ENCODE assay signal across 8 cellular contexts in the genomic region with DNA sequence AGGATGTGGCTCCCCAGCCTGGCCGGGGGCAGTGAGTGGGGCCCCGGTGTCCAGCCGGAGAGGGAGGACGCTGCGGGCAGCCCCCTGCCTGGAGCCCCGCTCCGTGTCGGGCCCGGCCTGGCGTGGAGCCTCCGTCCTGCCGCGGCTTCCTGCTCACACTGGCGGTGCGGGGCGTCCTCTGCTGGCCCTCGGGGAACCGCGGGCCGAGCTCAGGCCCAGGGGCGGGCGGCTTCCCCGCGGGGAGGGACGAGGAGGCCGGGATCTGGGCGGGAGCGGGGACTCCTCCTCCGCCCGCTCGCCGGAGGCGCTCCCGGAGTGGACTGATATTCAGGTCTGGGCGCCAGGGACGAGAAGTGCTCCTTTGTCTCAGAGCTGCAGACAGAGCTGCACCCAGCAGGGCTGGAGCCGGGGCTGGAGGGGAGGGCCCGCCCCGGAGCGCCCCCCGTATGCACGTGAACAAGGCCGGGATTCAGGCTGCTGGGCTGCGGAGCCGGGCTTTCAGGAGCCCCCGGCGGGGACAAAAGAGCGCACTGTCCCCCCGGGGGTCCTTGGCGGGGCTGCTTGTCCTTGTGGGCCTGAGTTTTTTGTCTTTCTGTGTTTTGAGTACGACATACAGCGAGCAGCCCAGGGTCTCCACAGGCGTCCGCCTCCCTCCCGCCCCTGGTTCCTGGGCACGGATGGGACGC. TPM values are rescaled to one million over a fixed set of nuclear protein-coding genes. Genes with fewer than 3 reads are reported as not detected.
DNase-seq lines count a peak whose midpoint lies in the region; ATAC-seq and TF ChIP-seq lines count a peak whose summit lies in the region.

No MANE protein-coding gene starts in this region.

- POLR2A ChIA-PET in activated B cell treated with CpG ODN at 0.5 μM for 24 hours (lab: Charles Lee): interaction anchor here (0.6 to 1.5 kb wide), 5 partner anchors 35 to 195 kb away, joined by 3 to 4 read pairs (median 3); partner anchors contain the start of gene SFSWAP

- H3K27me3 ChIP-seq in esophagus (ENCODE audit: control insufficient read depth in 1 of 2, insufficient read depth in 2 of 2, low read length in 2 of 2): peaks cover 0 to 3% of the 10 kb centered on the region in 2 donors
- no peaks in the 10 kb centered on the region for H3K27me3 ChIP-seq in testis

- TF ChIP-seq POLR2A in testis (IDR thresholded peaks at IDR 0.05): no peak

- H3K27ac ChIP-seq in esophagus (ENCODE audit: low read depth in 2 of 2, low read length in 1 of 2): peak overlapping the region; percentile 8 to 58
- H3K27ac ChIP-seq in testis: peak overlapping the region; percentile 69 to 77

- no peaks in the 10 kb centered on the region for H3K9me3 Mint-ChIP-seq in activated B cell treated with CpG ODN at 0.5 μM for 24 hours

- peak; percentile 43 for ATAC-seq in activated B cell treated with CpG ODN at 0.5 μM for 24 hours (ENCODE audit: low read depth)
- ATAC-seq in GM18858 (IDR thresholded peaks at IDR 0.05; ENCODE audit: unreplicated experiment): no peak

- CTCF ChIA-PET in activated B cell treated with CpG ODN at 0.5 μM for 24 hours (lab: Charles Lee): interaction anchor here (0.7 to 4.3 kb wide), 9 partner anchors 56 to 914 kb away, joined by 3 to 33 read pairs (median 4); no protein-coding TSS in a partner anchor

- H3K27ac Mint-ChIP-seq in activated B cell treated with CpG ODN at 0.5 μM for 24 hours: no peak overlapping the region

- H3K36me3 Mint-ChIP-seq in activated B cell treated with CpG ODN at 0.5 μM for 24 hours (ENCODE audit: low read depth): no peaks in the 10 kb centered on the region

- peaks cover 31% of the 10 kb centered on the region for H3K4me1 Mint-ChIP-seq in activated B cell treated with CpG ODN at 0.5 μM for 24 hours

- peaks cover 9% of the 10 kb centered on the region for H3K27me3 Mint-ChIP-seq in activated B cell treated with CpG ODN at 0.5 μM for 24 hours

- H3K4me3 Mint-ChIP-seq in activated B cell treated with CpG ODN at 0.5 μM for 24 hours: peak overlapping the region; percentile 65

- H3K4me1 ChIP-seq in esophagus (ENCODE audit: control insufficient read depth in 2 of 2, insufficient read depth in 2 of 2, low read length in 1 of 2) (peaks cover 6 to 20% of the 10 kb centered on the region in 2 donors), testis (peaks cover 22% of the 10 kb centered on the region)

- TF ChIP-seq CTCF in GM12875 (IDR thresholded peaks at IDR 0.05; ENCODE audit: borderline replicate concordance, insufficient read depth, low read depth, low read length) (peak; percentile 64), activated B cell treated with CpG ODN at 0.5 μM for 24 hours (IDR thresholded peaks at IDR 0.05) (no peak), testis (IDR thresholded peaks at IDR 0.05) (peak; percentile 36 to 69 (median 49))

- intact Hi-C loops in activated B cell treated with CpG ODN at 0.5 μM for 24 hours (cut with micrococcal nuclease): loop anchor here (1.0 to 2.0 kb wide), 2 partner anchors 119 to 726 kb away; partner anchors contain the start of gene SFSWAP
- intact Hi-C loops in testis (cut with DNase I; ENCODE audit: low total_unique reads): no loop called here

- WGBS in esophagus, 2 donors: 1% methylated on average over 51 to 57 of the region's 57 CpGs
- WGBS in testis, 2 donors: 2 to 10% methylated on average over 2 to 30 of the region's 57 CpGs

- H3K4me3 ChIP-seq in GM12875 (ENCODE audit: low read depth, low read length): peak overlapping the region; percentile 8
- peak overlapping the region; percentile 35 to 53 for H3K4me3 ChIP-seq in esophagus (ENCODE audit: low read depth in 1 of 2, low read length in 2 of 2)
- H3K4me3 ChIP-seq in testis: peak overlapping the region; percentile 15 to 51

- DNase-seq in Ammon's horn (ENCODE audit: low spot score) (peak; percentile 79), NCI-H1048 (lab: John Stamatoyannopoulos, UW) (peak; percentile 47), activated B cell treated with CpG ODN at 0.5 μM for 24 hours (peak; percentile 62), mesenteric fat pad (ENCODE audit: low spot score) (peak; percentile 94), testis (peak; percentile 89)

- H3K9me3 ChIP-seq in esophagus (ENCODE audit: control insufficient read depth in 2 of 2, insufficient read depth in 1 of 2, low read depth in 1 of 2, low read length in 1 of 2): no peaks in the 10 kb centered on the region
- no peaks in the 10 kb centered on the region for H3K9me3 ChIP-seq in testis

- no peaks in the 10 kb centered on the region for H3K36me3 ChIP-seq in esophagus (ENCODE audit: control insufficient read depth in 2 of 2, insufficient read depth in 2 of 2, low read length in 1 of 2)
- no peaks in the 10 kb centered on the region for H3K36me3 ChIP-seq in testis (ENCODE audit: low read depth, missing control alignments)

RNA-seq across cellular contexts. Expression of gene MMP17, which starts 2.3 kb away (rescaled TPM):
- total RNA-seq in activated B cell treated with CpG ODN at 0.5 μM for 24 hours: 8.2 and 11.3 TPM in 2 replicates
- polyA plus RNA-seq in esophagus: 1 to 10 TPM; 1.8 to 2.0 TPM
- 4.7 TPM for total RNA-seq in mesenteric fat pad
- 10 to 100 TPM; 16.1 to 23.3 TPM for total RNA-seq in testis
- 13.2 TPM for polyA plus RNA-seq in testis (ENCODE audit: insufficient read depth, low read depth, low replicate concordance)
